Comparison of ENCODE assay signal across 22 cellular contexts in the genomic region with DNA sequence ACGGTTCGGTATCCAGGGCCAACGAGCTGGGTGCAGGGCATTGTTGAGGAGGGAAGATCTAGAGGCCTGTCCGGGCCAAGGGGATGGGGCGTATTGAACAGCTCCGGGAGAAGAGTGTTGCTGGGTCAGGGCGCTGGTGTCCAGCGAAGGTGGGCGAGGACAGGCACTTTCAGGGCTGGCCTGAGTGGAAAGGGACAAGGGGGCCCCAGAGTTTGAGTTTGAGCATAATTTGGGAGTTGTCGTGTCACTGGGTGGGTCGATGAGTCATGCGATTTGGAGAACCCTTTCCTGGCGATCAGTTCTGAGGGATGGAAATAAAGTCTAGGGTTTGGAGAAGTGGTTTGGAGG. TPM values are rescaled to one million over a fixed set of nuclear protein-coding genes. Genes with fewer than 3 reads are reported as not detected.
A peak's percentile ranks its signal among the peaks of the same experiment; 100 is the strongest.
DNase-seq lines count a peak whose midpoint lies in the region; ATAC-seq and TF ChIP-seq lines count a peak whose summit lies in the region.
"Had no signal": no experiment of that assay in that cellular context is flagged by ENCODE, and none has a peak within 500 bp of the region (broad histone marks: within the 10 kb centered on the region; RNA-seq: fewer than 3 reads in every experiment).

No MANE protein-coding gene starts in this region.

- H3K9me3 ChIP-seq in left ventricle myocardium inferior (replicated peaks) (no peaks in the 10 kb centered on the region), ovary (peaks cover 0 to 4% of the 10 kb centered on the region in 2 donors), aorta (ENCODE audit: control insufficient read depth, low read length) (peaks cover 1% of the 10 kb centered on the region)
- H3K9me3 ChIP-seq: pancreas, thyroid gland had no signal

- no peak for TF ChIP-seq POLR2A in ovary (IDR thresholded peaks at IDR 0.05)

- intact Hi-C loops in left ventricle myocardium inferior (cut with micrococcal nuclease) (no loop called here), left ventricle myocardium superior (cut with micrococcal nuclease) (no loop called here), ovary (cut with DNase I) (no loop called here), aorta (cut with DNase I) (no loop called here)

- H3K4me3 ChIP-seq in left ventricle myocardium inferior = peak overlapping the region; percentile 56
- peak overlapping the region; percentile 33 for H3K4me3 ChIP-seq in iPS-11a (ENCODE audit: low read depth, low read length)
- peak overlapping the region; percentile 9 for H3K4me3 ChIP-seq in ovary
- H3K4me3 ChIP-seq in aorta (ENCODE audit: low read length in 2 of 2) = no peak overlapping the region
- H3K4me3 ChIP-seq: pancreas, SK-N-MC, thyroid gland had no signal

- TF ChIP-seq EP300 in ovary (IDR thresholded peaks at IDR 0.05) = no peak

- no peak for TF ChIP-seq CTCF in left ventricle myocardium inferior (IDR thresholded peaks at IDR 0.05; ENCODE audit: borderline replicate concordance)
- no peak for TF ChIP-seq CTCF in ovary (IDR thresholded peaks at IDR 0.05)

- H3K4me1 ChIP-seq in left ventricle myocardium inferior (no peaks in the 10 kb centered on the region), ovary (ENCODE audit: insufficient read depth) (no peaks in the 10 kb centered on the region), aorta (ENCODE audit: control insufficient read depth in 1 of 2, insufficient read depth in 2 of 2, low read length in 2 of 2) (no peaks in the 10 kb centered on the region)
- H3K4me1 ChIP-seq: pancreas, thyroid gland had no signal

- H3K27ac ChIP-seq in left ventricle myocardium inferior (replicated peaks) (peak overlapping the region; percentile 19), ovary (no peak overlapping the region), aorta (ENCODE audit: low read depth in 1 of 2, low read length in 2 of 2) (no peak overlapping the region)
- H3K27ac ChIP-seq: pancreas, SK-N-MC, thyroid gland had no signal

- 46 to 61% (median 48%) methylated on average over 13 of the region's 13 CpGs for WGBS in ovary, 3 donors
- WGBS in aorta, 2 donors = 22 to 45% methylated on average over 13 of the region's 13 CpGs

- H3K27me3 ChIP-seq in left ventricle myocardium inferior (ENCODE audit: low read depth) = peaks cover 9% of the 10 kb centered on the region
- no peaks in the 10 kb centered on the region for H3K27me3 ChIP-seq in ovary
- no peaks in the 10 kb centered on the region for H3K27me3 ChIP-seq in aorta (ENCODE audit: control insufficient read depth in 1 of 2, insufficient read depth in 2 of 2, low read length in 1 of 2)
- H3K27me3 ChIP-seq: pancreas, thyroid gland had no signal

- ATAC-seq in left ventricle myocardium superior = no peak
- ATAC-seq in aorta (ENCODE audit: low FRiP score) = peak; percentile 5
- ATAC-seq: left colon, pancreas had no signal

- no peak for DNase-seq in left ventricle myocardium inferior
- no peak for DNase-seq in left ventricle myocardium superior
- no peak for DNase-seq in ovary
- DNase-seq in aorta = no peak
- no peak for DNase-seq in NCI-H2029 treated with DMSO at 0.1 percent for 48 hours (lab: John Stamatoyannopoulos, UW)
- DNase-seq in stimulated activated CD4-positive, alpha-beta T cell treated with anti-CD3 and anti-CD28 coated beads, Interleukin-4, amount 100 ng/mL, for 4 hours = no peak
- no peak for DNase-seq in activated CD8-positive, alpha-beta memory T cell treated with anti-CD3 and anti-CD28 coated beads for 24 hours
- DNase-seq: activated CD4-positive, alpha-beta T cell treated with anti-CD3 and anti-CD28 coated beads for 4 hours; C1 segment of cervical spinal cord; DMS 273 treated with DMSO at 0.1 percent for 48 hours; effector memory CD4-positive, alpha-beta T cell; GF-D8; HFFc6; left colon; NCI-H69; pancreas; small intestine had no signal

- H3K36me3 ChIP-seq in left ventricle myocardium inferior (no peaks in the 10 kb centered on the region), ovary (no peaks in the 10 kb centered on the region), aorta (ENCODE audit: control insufficient read depth in 1 of 2, insufficient read depth in 2 of 2, low read length in 1 of 2) (no peaks in the 10 kb centered on the region)
- H3K36me3 ChIP-seq: pancreas, thyroid gland had no signal

RNA-seq across cellular contexts. Expression of gene PRRG3, which starts 0.3 kb away (rescaled TPM):
- total RNA-seq in left ventricle myocardium inferior (2.7 TPM), left ventricle myocardium superior (1.7 TPM), ovary (1 to 10 TPM in 6 of 7 donors, under 1 TPM in 1; 0.84 to 9.2 (median 2.7) TPM), aorta (1 to 10 TPM in 1 of 2 donors, under 1 TPM in 1; 0.49 to 2.8 TPM)
- polyA plus RNA-seq in ovary (1 to 10 TPM in 1 of 2 donors, under 1 TPM in 1; 0.34 to 3.6 TPM), aorta (not detected)
- total RNA-seq: A673, HFFc6, LHCN-M2 had no signal

RNA-seq across cellular contexts. Expression of gene FATE1, which starts 20.3 kb away (rescaled TPM):
- not detected for total RNA-seq in left ventricle myocardium inferior
- not detected for total RNA-seq in left ventricle myocardium superior
- total RNA-seq in ovary = not detected
- polyA plus RNA-seq in ovary = 1 to 10 TPM in 1 of 2 donors, not detected in 1; 1.4 TPM
- total RNA-seq in aorta = not detected
- not detected for polyA plus RNA-seq in aorta
- total RNA-seq: HFFc6, left colon, LHCN-M2, pancreas had no signal

RNA-seq across cellular contexts. Expression of gene CNGA2, which starts 39.0 kb away (rescaled TPM):
- total RNA-seq in left ventricle myocardium inferior (not detected), left ventricle myocardium superior (not detected), ovary (not detected), aorta (not detected)
- polyA plus RNA-seq in ovary (not detected), aorta (not detected)
- total RNA-seq: A673, HFFc6, left colon, LHCN-M2, pancreas, thyroid gland had no signal
- polyA plus RNA-seq: pancreas, small intestine had no signal

Comparison
In these comparisons a context has a peak if more than half of its experiments do, and no peak if none do; other contexts are left out.
1. H3K4me3 ChIP-seq: peak in left ventricle myocardium inferior (single experiment), iPS-11a (single experiment) and ovary (single experiment); none in aorta (0 of 2).